ENCODE assay signal across 12 cellular contexts in the genomic region with DNA sequence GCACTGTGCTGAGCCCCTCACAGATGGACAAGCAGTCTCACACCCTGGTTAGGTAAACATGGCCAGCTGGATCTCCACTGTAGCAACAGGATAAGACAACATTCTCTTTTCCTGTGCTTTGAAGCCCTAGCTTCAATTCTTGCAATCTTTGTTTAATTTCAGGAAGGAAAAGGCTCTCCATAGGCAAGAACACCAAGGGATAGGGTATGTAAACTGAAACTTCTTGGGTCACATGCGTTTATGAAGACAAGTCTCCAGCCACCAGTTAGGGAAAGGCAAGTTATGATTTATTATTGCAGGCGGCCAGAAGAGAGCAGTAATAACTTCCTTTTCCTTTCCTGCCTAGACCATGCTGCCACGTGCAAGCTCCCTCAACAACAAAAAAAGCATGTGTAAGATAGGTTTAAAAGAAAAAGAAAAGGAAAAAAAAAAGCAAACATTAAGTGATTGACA. TPM values are rescaled to one million over a fixed set of nuclear protein-coding genes. Genes with fewer than 3 reads are reported as not detected.
DNase-seq lines count a peak whose midpoint lies in the region; TF ChIP-seq lines count a peak whose summit lies in the region.
"Had no signal": no experiment of that assay in that cellular context is flagged by ENCODE, and none has a peak within 500 bp of the region (broad histone marks: within the 10 kb centered on the region; RNA-seq: fewer than 3 reads in every experiment).

No MANE protein-coding gene starts in this region.

- TF ChIP-seq CTCF in choroid plexus epithelial cell (conservative IDR thresholded peaks at IDR 0.05; ENCODE audit: low read depth, low read length) (peak; percentile 46), ovary (IDR thresholded peaks at IDR 0.05) (no peak)

- no peaks in the 10 kb centered on the region for H3K9me3 ChIP-seq in ovary
- H3K9me3 ChIP-seq: psoas muscle, suprapubic skin had no signal

- H3K4me3 ChIP-seq in choroid plexus epithelial cell (ENCODE audit: low read depth, low read length), result no peak overlapping the region
- H3K4me3 ChIP-seq in ovary, result no peak overlapping the region
- H3K4me3 ChIP-seq: psoas muscle, suprapubic skin had no signal

- H3K36me3 ChIP-seq in ovary, result no peaks in the 10 kb centered on the region
- H3K36me3 ChIP-seq: suprapubic skin had no signal

- no peaks in the 10 kb centered on the region for H3K4me1 ChIP-seq in ovary (ENCODE audit: insufficient read depth)
- H3K4me1 ChIP-seq: psoas muscle, suprapubic skin had no signal

- no peak for TF ChIP-seq EP300 in ovary (IDR thresholded peaks at IDR 0.05)

- H3K27me3 ChIP-seq in ovary, result no peaks in the 10 kb centered on the region
- H3K27me3 ChIP-seq: suprapubic skin had no signal

- no peak overlapping the region for H3K27ac ChIP-seq in ovary
- H3K27ac ChIP-seq: psoas muscle, suprapubic skin had no signal

- 33 to 54% (median 43%) methylated on average over 3 of the region's 3 CpGs for WGBS in ovary, 3 donors

- DNase-seq in NCI-H1694 treated with DMSO at 0.1 percent for 48 hours (lab: John Stamatoyannopoulos, UW), result peak; percentile 6
- no peak for DNase-seq in NCI-H1694 (lab: John Stamatoyannopoulos, UW)
- DNase-seq in NCI-H774 (lab: John Stamatoyannopoulos, UW), result peak; percentile 33
- peak; percentile 88 for DNase-seq in choroid plexus epithelial cell (ENCODE audit: low read depth)
- DNase-seq in pulmonary artery endothelial cell (ENCODE audit: low read depth, low spot score), result peak; percentile 68
- no peak for DNase-seq in ovary
- DNase-seq in amygdala (lab: John Stamatoyannopoulos, UW), result no peak
- no peak for DNase-seq in SKM-1 (lab: John Stamatoyannopoulos, UW; ENCODE audit: unreplicated experiment)
- DNase-seq: activated T-cell treated with anti-CD3 and anti-CD28 coated beads, Interleukin-2, amount 50 U/mL, for 24 hours; PC-3; psoas muscle had no signal

- no peak for TF ChIP-seq POLR2A in ovary (IDR thresholded peaks at IDR 0.05)

- intact Hi-C loops in ovary (cut with DNase I), result loop anchor here in 2 of 4 donors (10.0 kb wide), 2 partner anchors 197 to 207 kb away; a partner anchor contains a TSS

RNA-seq across cellular contexts. Expression of a gene that starts 50.1 kb away (rescaled TPM):
- total RNA-seq in pulmonary artery endothelial cell (0.26 and 0.46 TPM in 2 replicates), ovary (1 to 10 TPM in 5 of 7 donors, under 1 TPM in 2; 0.69 to 3.0 (median 1.2) TPM)
- polyA plus RNA-seq in ovary, result under 1 TPM; 0.06 to 0.23 TPM

Comparison
In these comparisons a context has a peak if more than half of its experiments do, and no peak if none do; other contexts are left out.
1. DNase-seq: peak in NCI-H1694 treated with DMSO at 0.1 percent for 48 hours (single experiment), NCI-H774 (single experiment), choroid plexus epithelial cell (single experiment) and pulmonary artery endothelial cell (single experiment); none in NCI-H1694 (single experiment), ovary (0 of 5), amygdala (0 of 56) and SKM-1 (single experiment).